Comparison of ENCODE assay signal across 15 cellular contexts in genomic region chr1:209434066-209434465, GRCh38.
DNase-seq lines count a peak whose midpoint lies in the region; ATAC-seq and TF ChIP-seq lines count a peak whose summit lies in the region.
"Had no signal": no experiment of that assay in that cellular context is flagged by ENCODE, and none has a peak within 500 bp of the region (broad histone marks: within the 10 kb centered on the region; RNA-seq: fewer than 3 reads in every experiment).

No MANE protein-coding gene starts in this region.

- H3K27me3 Mint-ChIP-seq in WTC11 (ENCODE audit: low read depth), result no peaks in the 10 kb centered on the region
- H3K27me3 Mint-ChIP-seq in progenitor cell of endocrine pancreas, result no peaks in the 10 kb centered on the region
- peaks cover 19% of the 10 kb centered on the region for H3K27me3 Mint-ChIP-seq in activated T-cell treated with anti-CD3 and anti-CD28 coated beads, Interleukin-2, amount 50 U/mL, for 4 hours (ENCODE audit: low read depth)

- H3K4me1 Mint-ChIP-seq in WTC11 (peaks cover 69% of the 10 kb centered on the region), progenitor cell of endocrine pancreas (ENCODE audit: low read depth) (peaks cover 37% of the 10 kb centered on the region)
- no peaks in the 10 kb centered on the region for H3K4me1 Mint-ChIP-seq in activated T-cell treated with anti-CD3 and anti-CD28 coated beads, Interleukin-2, amount 50 U/mL, for 4 hours (ENCODE audit: low read depth)
- H3K4me1 Mint-ChIP-seq: activated naive CD8-positive, alpha-beta T cell treated with anti-CD3 and anti-CD28 coated beads, Interleukin-2, amount 10 ng/mL, durations not matched to agents 7 days and 5 days; immature natural killer cell; naive B cell had no signal

- peak; percentile 30 for DNase-seq in HCEC 1CT
- no peak for DNase-seq in WTC11 (ENCODE audit: low spot score)
- DNase-seq in globus pallidus (ENCODE audit: low spot score), result peak; percentile 16
- no peak for DNase-seq in progenitor cell of endocrine pancreas (ENCODE audit: low spot score, unreplicated experiment)
- DNase-seq in activated T-cell treated with anti-CD3 and anti-CD28 coated beads, Interleukin-2, amount 50 U/mL, for 4 hours, result no peak
- DNase-seq in NCI-H2227 treated with DMSO at 0.1 percent for 48 hours (lab: John Stamatoyannopoulos, UW), result no peak
- DNase-seq in cardiac septum (ENCODE audit: low spot score), result no peak
- DNase-seq: activated naive CD8-positive, alpha-beta T cell treated with anti-CD3 and anti-CD28 coated beads, Interleukin-2, amount 10 ng/mL, durations not matched to agents 7 days and 5 days; Calu3; effector CD8-positive, alpha-beta T cell; immature natural killer cell; naive B cell; OCI-M1 had no signal

- intact Hi-C loops in cardiac septum (cut with DNase I), result no loop called here

- H3K9me3 Mint-ChIP-seq in WTC11 (peaks cover 4% of the 10 kb centered on the region; the same call in 1 of the 2 replicates), progenitor cell of endocrine pancreas (ENCODE audit: low read depth) (no peaks in the 10 kb centered on the region)
- no peaks in the 10 kb centered on the region for H3K9me3 Mint-ChIP-seq in activated T-cell treated with anti-CD3 and anti-CD28 coated beads, Interleukin-2, amount 50 U/mL, for 4 hours
- H3K9me3 Mint-ChIP-seq: activated naive CD8-positive, alpha-beta T cell treated with anti-CD3 and anti-CD28 coated beads, Interleukin-2, amount 10 ng/mL, durations not matched to agents 7 days and 5 days; immature natural killer cell; T-helper 2 cell treated with Interferon-gamma antibody and Interleukin-4, amounts not matched to agents 5 μg/mL and 100 μg/mL, for 36 hours had no signal

- H3K4me3 Mint-ChIP-seq in WTC11, result no peak overlapping the region
- H3K4me3 Mint-ChIP-seq in progenitor cell of endocrine pancreas (ENCODE audit: low read depth), result no peak overlapping the region
- H3K4me3 Mint-ChIP-seq in activated T-cell treated with anti-CD3 and anti-CD28 coated beads, Interleukin-2, amount 50 U/mL, for 4 hours, result no peak overlapping the region
- H3K4me3 Mint-ChIP-seq: activated naive CD8-positive, alpha-beta T cell treated with anti-CD3 and anti-CD28 coated beads, Interleukin-2, amount 10 ng/mL, durations not matched to agents 7 days and 5 days; immature natural killer cell; T-helper 2 cell treated with Interferon-gamma antibody and Interleukin-4, amounts not matched to agents 5 μg/mL and 100 μg/mL, for 36 hours had no signal

- ATAC-seq in WTC11, result no peak
- ATAC-seq in activated T-cell treated with anti-CD3 and anti-CD28 coated beads, Interleukin-2, amount 50 U/mL, for 4 hours, result no peak
- ATAC-seq in HG03135 (IDR thresholded peaks at IDR 0.05; ENCODE audit: unreplicated experiment), result no peak

- H3K27ac Mint-ChIP-seq in WTC11, result peak overlapping the region; percentile 98
- peak overlapping the region; percentile 89 for H3K27ac Mint-ChIP-seq in progenitor cell of endocrine pancreas
- H3K27ac Mint-ChIP-seq: activated naive CD8-positive, alpha-beta T cell treated with anti-CD3 and anti-CD28 coated beads, Interleukin-2, amount 10 ng/mL, durations not matched to agents 7 days and 5 days; immature natural killer cell; naive B cell; T-helper 2 cell treated with Interferon-gamma antibody and Interleukin-4, amounts not matched to agents 5 μg/mL and 100 μg/mL, for 36 hours had no signal

- H3K36me3 Mint-ChIP-seq in WTC11 (peaks cover 34% of the 10 kb centered on the region), progenitor cell of endocrine pancreas (ENCODE audit: insufficient read depth) (no peaks in the 10 kb centered on the region)
- H3K36me3 Mint-ChIP-seq in activated T-cell treated with anti-CD3 and anti-CD28 coated beads, Interleukin-2, amount 50 U/mL, for 4 hours (ENCODE audit: insufficient read depth), result no peaks in the 10 kb centered on the region
- H3K36me3 Mint-ChIP-seq: activated naive CD8-positive, alpha-beta T cell treated with anti-CD3 and anti-CD28 coated beads, Interleukin-2, amount 10 ng/mL, durations not matched to agents 7 days and 5 days; immature natural killer cell; naive B cell had no signal

- POLR2A ChIA-PET in WTC11 (lab: Charles Lee), result interaction anchor here (1.4 kb wide), 1 partner anchor 50 kb away, joined by 5 read pairs; no protein-coding TSS in a partner anchor

- CTCF ChIA-PET in WTC11 (lab: Charles Lee), result interaction anchor here (0.7 to 1.9 kb wide), 8 partner anchors 14 to 226 kb away, joined by 3 to 15 read pairs (median 4); no protein-coding TSS in a partner anchor

- TF ChIP-seq CTCF in WTC11 (IDR thresholded peaks at IDR 0.05) (no peak), progenitor cell of endocrine pancreas (IDR thresholded peaks at IDR 0.05; ENCODE audit: unreplicated experiment) (no peak)

TF ChIP-seq in WTC11, 78 proteins besides CTCF, POLR2A, EP300 and RAD21 (continues in another document):
- TF ChIP-seq ZNF423 (CRISPR knock-in tag; IDR thresholded peaks at IDR 0.05), result no peak
- no peak for TF ChIP-seq AR (CRISPR knock-in tag; IDR thresholded peaks at IDR 0.05)
- TF ChIP-seq RORB (CRISPR knock-in tag; IDR thresholded peaks at IDR 0.05), result no peak
- no peak for TF ChIP-seq OVOL2 (CRISPR knock-in tag; IDR thresholded peaks at IDR 0.05; ENCODE audit: borderline replicate concordance)
- TF ChIP-seq FOXP4 (CRISPR knock-in tag; IDR thresholded peaks at IDR 0.05), result no peak
- no peak for TF ChIP-seq ZNF281 (CRISPR knock-in tag; IDR thresholded peaks at IDR 0.05)
- no peak for TF ChIP-seq TEAD1 (CRISPR knock-in tag; IDR thresholded peaks at IDR 0.05)
- no peak for TF ChIP-seq GTF2I (CRISPR knock-in tag; conservative IDR thresholded peaks at IDR 0.05)
- TF ChIP-seq NFATC4 (CRISPR knock-in tag; IDR thresholded peaks at IDR 0.05), result no peak
- TF ChIP-seq EMX1 (CRISPR knock-in tag; IDR thresholded peaks at IDR 0.05), result no peak
- TF ChIP-seq CBFB (CRISPR knock-in tag; IDR thresholded peaks at IDR 0.05; ENCODE audit: low read depth), result no peak
- no peak for TF ChIP-seq FOXK1 (CRISPR knock-in tag; IDR thresholded peaks at IDR 0.05)
- TF ChIP-seq FOXJ3 (CRISPR knock-in tag; IDR thresholded peaks at IDR 0.05; ENCODE audit: borderline replicate concordance), result no peak

Comparison
In these comparisons a context has a peak if more than half of its experiments do, and no peak if none do; other contexts are left out.
1. DNase-seq: peak in HCEC 1CT (single experiment) and globus pallidus (single experiment); none in WTC11 (single experiment), progenitor cell of endocrine pancreas (single experiment), activated T-cell treated with anti-CD3 and anti-CD28 coated beads, Interleukin-2, amount 50 U/mL, for 4 hours (single experiment), NCI-H2227 treated with DMSO at 0.1 percent for 48 hours (single experiment) and cardiac septum (single experiment).